24 cellular contexts compared by ENCODE assay signal in the genomic region with DNA sequence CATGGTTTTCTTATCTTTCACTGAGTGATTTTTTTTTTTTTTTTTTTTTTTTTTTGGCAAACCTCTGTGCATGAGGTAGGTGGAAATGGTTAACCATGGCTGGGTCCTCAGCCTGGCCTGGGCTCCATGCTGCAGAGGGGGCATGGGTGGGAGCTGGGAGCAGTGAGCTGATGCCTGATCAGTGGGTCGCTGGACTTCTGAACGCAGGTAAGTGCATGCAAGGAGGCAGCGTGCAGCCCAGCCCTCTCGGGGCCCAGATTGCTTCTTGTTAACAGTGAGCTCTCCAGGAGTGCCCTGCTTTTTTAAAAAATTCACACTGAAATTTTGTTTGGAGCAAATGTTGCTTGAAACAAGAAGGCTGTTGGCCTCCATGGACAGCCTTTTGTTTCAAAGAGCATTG.
"Had no signal": no experiment of that assay in that cellular context is flagged by ENCODE, and none has a peak within 500 bp of the region (broad histone marks: within the 10 kb centered on the region; RNA-seq: fewer than 3 reads in every experiment).

No MANE protein-coding gene starts in this region.

- H3K9me3 Mint-ChIP-seq: central memory CD8-positive, alpha-beta T cell; effector memory CD8-positive, alpha-beta T cell; immature natural killer cell; memory B cell; naive thymus-derived CD8-positive, alpha-beta T cell; nephron progenitor cell; stimulated activated naive B cell treated with anti-CD40 and anti-IgM and Interleukin-4, amounts not matched to agents 10 μg/mL and 1 μg/mL and 100 μg/mL, for 72 hours; stimulated activated naive CD8-positive, alpha-beta T cell treated with anti-CD3 and anti-CD28 coated beads, Interleukin-15, Interleukin-2, amounts not matched to agents 100 ng/mL and 50 ng/mL, for 24 hours had no signal

- H3K4me3 Mint-ChIP-seq: central memory CD8-positive, alpha-beta T cell; effector memory CD8-positive, alpha-beta T cell; immature natural killer cell; memory B cell; naive thymus-derived CD8-positive, alpha-beta T cell; nephron progenitor cell; stimulated activated naive B cell treated with anti-CD40 and anti-IgM and Interleukin-4, amounts not matched to agents 10 μg/mL and 1 μg/mL and 100 μg/mL, for 72 hours; stimulated activated naive CD8-positive, alpha-beta T cell treated with anti-CD3 and anti-CD28 coated beads, Interleukin-15, Interleukin-2, amounts not matched to agents 100 ng/mL and 50 ng/mL, for 24 hours had no signal

- H3K27me3 ChIP-seq: ovary, spleen, tibial nerve, upper lobe of right lung, uterus had no signal

- H3K9me3 ChIP-seq: lower lobe of right lung, ovary, psoas muscle, spleen, thoracic aorta, tibial nerve, upper lobe of right lung, uterus had no signal

- H3K4me1 Mint-ChIP-seq: memory B cell; stimulated activated naive B cell treated with anti-CD40 and anti-IgM and Interleukin-4, amounts not matched to agents 10 μg/mL and 1 μg/mL and 100 μg/mL, for 72 hours had no signal

- DNase-seq: cortex of kidney; effector memory CD8-positive, alpha-beta T cell; foreskin melanocyte; immature natural killer cell; left ventricle myocardium superior; lower lobe of right lung; midbrain; naive thymus-derived CD8-positive, alpha-beta T cell; nephron progenitor cell; nucleus accumbens; ovary; psoas muscle; right cardiac atrium; spleen; stimulated activated CD4-positive, alpha-beta T cell treated with anti-CD3 and anti-CD28 coated beads, Interleukin-4, amount 100 ng/mL, for 4 hours; stimulated activated naive B cell treated with anti-CD40 and anti-IgM and Interleukin-4, amounts not matched to agents 10 μg/mL and 1 μg/mL and 100 μg/mL, for 72 hours; upper lobe of right lung; uterus had no signal

- H3K27ac ChIP-seq: lower lobe of right lung, ovary, psoas muscle, spleen, thoracic aorta, tibial nerve, upper lobe of right lung, uterus had no signal

- H3K27me3 Mint-ChIP-seq: central memory CD8-positive, alpha-beta T cell; effector memory CD8-positive, alpha-beta T cell; memory B cell; naive thymus-derived CD8-positive, alpha-beta T cell; stimulated activated naive B cell treated with anti-CD40 and anti-IgM and Interleukin-4, amounts not matched to agents 10 μg/mL and 1 μg/mL and 100 μg/mL, for 72 hours; stimulated activated naive CD8-positive, alpha-beta T cell treated with anti-CD3 and anti-CD28 coated beads, Interleukin-15, Interleukin-2, amounts not matched to agents 100 ng/mL and 50 ng/mL, for 24 hours had no signal

- H3K4me3 ChIP-seq: lower lobe of right lung, ovary, psoas muscle, skin epidermis, spleen, thoracic aorta, tibial nerve, upper lobe of right lung, uterus had no signal

- H3K36me3 ChIP-seq: ovary, thoracic aorta, uterus had no signal

- H3K27ac Mint-ChIP-seq: immature natural killer cell; memory B cell; naive thymus-derived CD8-positive, alpha-beta T cell; nephron progenitor cell; stimulated activated naive B cell treated with anti-CD40 and anti-IgM and Interleukin-4, amounts not matched to agents 10 μg/mL and 1 μg/mL and 100 μg/mL, for 72 hours; stimulated activated naive CD8-positive, alpha-beta T cell treated with anti-CD3 and anti-CD28 coated beads, Interleukin-15, Interleukin-2, amounts not matched to agents 100 ng/mL and 50 ng/mL, for 24 hours had no signal
